1 cellular context compared by ENCODE assay signal in genomic region chr16:66923247-66923851, GRCh38.
TF ChIP-seq lines count a peak whose summit lies in the region.

No MANE protein-coding gene starts in this region.

TF ChIP-seq in IMR-90, 13 proteins besides CTCF, POLR2A, EP300 and RAD21:
- TF ChIP-seq CEBPB (IDR thresholded peaks at IDR 0.05; ENCODE audit: low read depth, low read length) = no peak
- TF ChIP-seq FOS (IDR thresholded peaks at IDR 0.05; ENCODE audit: low read depth, low read length) = no peak
- TF ChIP-seq MXI1 (IDR thresholded peaks at IDR 0.05; ENCODE audit: borderline replicate concordance, low read depth, low read length) = no peak
- no peak for TF ChIP-seq ELK1 (IDR thresholded peaks at IDR 0.05; ENCODE audit: borderline replicate concordance, low read depth, low read length)
- TF ChIP-seq RCOR1 (IDR thresholded peaks at IDR 0.05; ENCODE audit: insufficient replicate concordance, low read length) = no peak
- no peak for TF ChIP-seq MAFK (IDR thresholded peaks at IDR 0.05; ENCODE audit: low read depth, low read length)
- TF ChIP-seq MAZ (IDR thresholded peaks at IDR 0.05; ENCODE audit: borderline replicate concordance, low read depth, low read length) = no peak
